Comparison of ENCODE assay signal across 8 cellular contexts in the genomic region with DNA sequence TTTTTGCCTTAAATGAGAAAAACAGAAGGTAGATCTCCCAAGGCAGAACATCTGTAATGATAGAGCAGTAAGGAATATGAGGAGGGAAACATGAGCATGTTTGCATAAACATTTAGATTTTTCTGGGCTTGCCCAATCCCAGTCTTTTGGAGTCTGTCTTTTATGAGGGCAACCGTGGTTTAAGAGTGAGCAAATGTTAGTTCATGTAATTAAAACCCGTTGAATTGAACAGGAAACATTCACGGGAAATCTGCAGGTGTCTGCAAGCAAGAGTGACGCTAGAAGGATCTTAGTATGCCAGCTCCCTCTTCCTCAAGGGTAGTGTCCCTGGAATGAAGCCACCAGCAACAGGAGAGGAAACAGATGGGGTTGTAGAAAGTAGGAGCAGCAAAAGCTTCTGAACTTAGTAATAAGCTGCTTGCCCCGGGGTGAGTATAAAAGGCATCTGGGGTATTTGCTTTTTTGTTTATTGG.
A peak's percentile ranks its signal among the peaks of the same experiment; 100 is the strongest.
DNase-seq lines count a peak whose midpoint lies in the region; ATAC-seq and TF ChIP-seq lines count a peak whose summit lies in the region.

No MANE protein-coding gene starts in this region.

- no peak for TF ChIP-seq EP300 in stomach (IDR thresholded peaks at IDR 0.05)

- H3K4me3 Mint-ChIP-seq in Calu3 (ENCODE audit: low read depth, unreplicated experiment) (peak overlapping the region; percentile 7), WTC11 (no peak overlapping the region)

- H3K79me2 ChIP-seq in Loucy (ENCODE audit: insufficient read depth, low read length): no peaks in the 10 kb centered on the region

- H3K4me2 ChIP-seq in Loucy (ENCODE audit: low read depth, low read length, poor library complexity, severe bottlenecking): peak overlapping the region; percentile 59

- H4K20me1 ChIP-seq in Loucy (ENCODE audit: insufficient read depth, low read length, poor library complexity, severe bottlenecking): no peaks in the 10 kb centered on the region

- POLR2A ChIA-PET in WTC11 (lab: Charles Lee): no interaction called here

- TSS peak; percentile 94 for BruUV-seq in Calu3 (replicated peaks; lab: Mats Ljungman, UMichigan)

- no peak for DNase-seq in Calu3
- no peak for DNase-seq in WTC11 (ENCODE audit: low spot score)
- no peak for DNase-seq in left ventricle myocardium superior
- DNase-seq in stomach: no peak
- DNase-seq in GM20000 (ENCODE audit: low spot score): no peak
- no peak for DNase-seq in H7
- no peak for DNase-seq in activated CD8-positive, alpha-beta memory T cell treated with anti-CD3 and anti-CD28 coated beads, Interleukin-2, amount 50 U/mL, for 4 hours

- ATAC-seq in WTC11: no peak; the same call in 1 of the 2 replicates
- peak; percentile 55 for ATAC-seq in left ventricle myocardium superior

- H3K36me3 Mint-ChIP-seq in Calu3 (ENCODE audit: insufficient read depth, unreplicated experiment): peaks cover 22% of the 10 kb centered on the region
- H3K36me3 Mint-ChIP-seq in WTC11: no peaks in the 10 kb centered on the region

- peaks cover 37% of the 10 kb centered on the region for H3K4me1 ChIP-seq in Loucy (ENCODE audit: insufficient read depth, low read length, poor library complexity, severe bottlenecking)
- H3K4me1 ChIP-seq in stomach: peaks cover 40 to 68% (median 59%) of the 10 kb centered on the region in 4 donors

- H3K4me1 Mint-ChIP-seq in Calu3 (ENCODE audit: low read depth, unreplicated experiment) (peaks cover 78% of the 10 kb centered on the region), WTC11 (peaks cover 13% of the 10 kb centered on the region)

- H3K4me3 ChIP-seq in Loucy (ENCODE audit: low read length, poor library complexity, severe bottlenecking): peak overlapping the region; percentile 25
- H3K4me3 ChIP-seq in stomach: no peak overlapping the region
- H3K4me3 ChIP-seq in H7 (ENCODE audit: insufficient read depth, low read depth, low read length): no peak overlapping the region

- H3K36me3 ChIP-seq in Loucy (ENCODE audit: insufficient read depth, low read length) (no peaks in the 10 kb centered on the region), stomach (no peaks in the 10 kb centered on the region), H7 (replicated peaks; ENCODE audit: control insufficient read depth, insufficient read depth, low read length) (no peaks in the 10 kb centered on the region)

- no peaks in the 10 kb centered on the region for H3K27me3 ChIP-seq in Loucy (ENCODE audit: insufficient read depth, low read length, poor library complexity, severe bottlenecking)
- no peaks in the 10 kb centered on the region for H3K27me3 ChIP-seq in stomach
- H3K27me3 ChIP-seq in H7 (ENCODE audit: control insufficient read depth, insufficient read depth, low read length): no peaks in the 10 kb centered on the region

- H3K9me3 Mint-ChIP-seq in Calu3 (ENCODE audit: low read depth, unreplicated experiment) (no peaks in the 10 kb centered on the region), WTC11 (peaks cover 2% of the 10 kb centered on the region; the same call in 1 of the 2 replicates)

- H3K9ac ChIP-seq in Loucy (ENCODE audit: low read depth, low read length, poor library complexity, severe bottlenecking): peak overlapping the region; percentile 20

- intact Hi-C loops in Calu3 (cut with micrococcal nuclease; ENCODE audit: unreplicated experiment) (loop anchor here (2.0 to 5.0 kb wide), 2 partner anchors 90 to 133 kb away; no protein-coding TSS in a partner anchor), left ventricle myocardium superior (cut with micrococcal nuclease) (no loop called here), stomach (cut with DNase I; ENCODE audit: low total_unique reads) (no loop called here)

- no peak for TF ChIP-seq POLR2A in stomach (IDR thresholded peaks at IDR 0.05)

- H3F3A ChIP-seq in Loucy (ENCODE audit: low read depth): no peaks in the 10 kb centered on the region

- peak overlapping the region; percentile 85 for H3K27ac Mint-ChIP-seq in Calu3 (ENCODE audit: unreplicated experiment)
- 0 out of 2 replicates have a peak overlapping the region, but pooled peaks have one; percentile 17 for H3K27ac Mint-ChIP-seq in WTC11

- 8 to 14% (median 9%) methylated on average over 5 of the region's 5 CpGs for WGBS in stomach, 5 donors

- H3K9me2 ChIP-seq in Loucy (replicated peaks; ENCODE audit: low read depth, low read length): no peaks in the 10 kb centered on the region

- H3K27me3 Mint-ChIP-seq in Calu3 (ENCODE audit: unreplicated experiment) (no peaks in the 10 kb centered on the region), WTC11 (ENCODE audit: low read depth) (no peaks in the 10 kb centered on the region; the same call in 1 of the 2 replicates)

- H3K27ac ChIP-seq in stomach: peak overlapping the region; percentile 81 to 91 (median 83)

- H3K9me3 ChIP-seq in Loucy (ENCODE audit: insufficient read depth, low read depth, low read length) (no peaks in the 10 kb centered on the region), stomach (no peaks in the 10 kb centered on the region)

- CTCF ChIA-PET in Calu3 (lab: Charles Lee): interaction anchor here (0.6 to 2.7 kb wide), 11 partner anchors 10 to 122 kb away, joined by 3 to 9 read pairs (median 4); no protein-coding TSS in a partner anchor
- CTCF ChIA-PET in WTC11 (lab: Charles Lee): interaction anchor here (1.5 kb wide), 1 partner anchor 92 kb away, joined by 5 read pairs; no protein-coding TSS in a partner anchor

- TF ChIP-seq CTCF in Calu3 (IDR thresholded peaks at IDR 0.05; ENCODE audit: unreplicated experiment) (no peak), Loucy (conservative IDR thresholded peaks at IDR 0.05; ENCODE audit: low read length) (no peak), WTC11 (IDR thresholded peaks at IDR 0.05) (no peak), stomach (IDR thresholded peaks at IDR 0.05) (no peak), GM20000 (IDR thresholded peaks at IDR 0.05; ENCODE audit: extremely low read depth, missing control alignments) (no peak)

- peak overlapping the region; percentile 69 for H2AFZ ChIP-seq in Loucy (ENCODE audit: low read length)

TF ChIP-seq in WTC11, 78 proteins besides CTCF, POLR2A, EP300 and RAD21:
- TF ChIP-seq RORB (CRISPR knock-in tag; IDR thresholded peaks at IDR 0.05) (no peak), OVOL2 (CRISPR knock-in tag; IDR thresholded peaks at IDR 0.05; ENCODE audit: borderline replicate concordance) (no peak)
